Comparison of ENCODE assay signal across 11 cellular contexts in genomic region chr16:3170440-3171180, GRCh38. TPM values are rescaled to one million over a fixed set of nuclear protein-coding genes. Genes with fewer than 3 reads are reported as not detected.
DNase-seq lines count a peak whose midpoint lies in the region; ATAC-seq and TF ChIP-seq lines count a peak whose summit lies in the region.
"Had no signal": no experiment of that assay in that cellular context is flagged by ENCODE, and none has a peak within 500 bp of the region (broad histone marks: within the 10 kb centered on the region; RNA-seq: fewer than 3 reads in every experiment).

No MANE protein-coding gene starts in this region.

- H3K36me3 ChIP-seq in suprapubic skin, result no peaks in the 10 kb centered on the region
- H3K36me3 ChIP-seq: SJSA1 had no signal

- no peaks in the 10 kb centered on the region for H3K36me3 Mint-ChIP-seq in activated T-cell treated with anti-CD3 and anti-CD28 coated beads, Interleukin-2, amount 50 U/mL, for 4 hours (ENCODE audit: insufficient read depth)

- H3K4me3 ChIP-seq in suprapubic skin, result peak overlapping the region; percentile 17
- H3K4me3 ChIP-seq: SJSA1 had no signal

- H3K4me3 Mint-ChIP-seq in activated T-cell treated with anti-CD3 and anti-CD28 coated beads, Interleukin-2, amount 50 U/mL, for 4 hours, result peak overlapping the region; percentile 76

- ATAC-seq in activated T-cell treated with anti-CD3 and anti-CD28 coated beads, Interleukin-2, amount 50 U/mL, for 4 hours, result peak; percentile 7 to 12
- no peak for ATAC-seq in GM19035 (IDR thresholded peaks at IDR 0.05; ENCODE audit: unreplicated experiment)

- H3K4me1 ChIP-seq in suprapubic skin, result peaks cover 39% of the 10 kb centered on the region

- TF ChIP-seq CTCF in suprapubic skin (IDR thresholded peaks at IDR 0.05), result no peak

- H3K4me1 Mint-ChIP-seq in activated T-cell treated with anti-CD3 and anti-CD28 coated beads, Interleukin-2, amount 50 U/mL, for 4 hours (ENCODE audit: low read depth), result peaks cover 29% of the 10 kb centered on the region

- H3K27ac ChIP-seq in suprapubic skin, result no peak overlapping the region
- H3K27ac ChIP-seq: C4-2B, SJSA1 had no signal

- TF ChIP-seq POLR2A in suprapubic skin (IDR thresholded peaks at IDR 0.05), result no peak

- DNase-seq in activated effector memory CD4-positive, alpha-beta T cell treated with anti-CD3 and anti-CD28 coated beads, Interleukin-2, amount 50 U/mL, for 16 hours, result peak; percentile 68
- DNase-seq in activated effector memory CD4-positive, alpha-beta T cell treated with Interleukin-2 at 50 U/mL for 16 hours, result no peak
- DNase-seq in activated T-cell treated with anti-CD3 and anti-CD28 coated beads, Interleukin-2, amount 50 U/mL, for 4 hours, result no peak
- DNase-seq in iPS-NIHi11 (ENCODE audit: low spot score) (peak; percentile 34), suprapubic skin (ENCODE audit: low spot score in 2 of 2) (no peak), NCI-H345 treated with DMSO at 0.1 percent for 48 hours (lab: John Stamatoyannopoulos, UW; ENCODE audit: unreplicated experiment) (no peak)
- DNase-seq in activated CD4-positive, CD25-positive, alpha-beta regulatory T cell (lab: John Stamatoyannopoulos, UW), result no peak

- peaks cover 31% of the 10 kb centered on the region for H3K27me3 Mint-ChIP-seq in activated T-cell treated with anti-CD3 and anti-CD28 coated beads, Interleukin-2, amount 50 U/mL, for 4 hours (ENCODE audit: low read depth)

- H3K27me3 ChIP-seq in suprapubic skin, result peaks cover 77% of the 10 kb centered on the region

- WGBS in suprapubic skin, result 2% methylated on average over 40 of the region's 53 CpGs

- H3K9me3 ChIP-seq in suprapubic skin, result no peaks in the 10 kb centered on the region
- H3K9me3 ChIP-seq: SJSA1 had no signal

- H3K9me3 Mint-ChIP-seq in activated T-cell treated with anti-CD3 and anti-CD28 coated beads, Interleukin-2, amount 50 U/mL, for 4 hours, result no peaks in the 10 kb centered on the region

- no peak for TF ChIP-seq EP300 in suprapubic skin (IDR thresholded peaks at IDR 0.05)

RNA-seq across cellular contexts. Expression of gene OR1F1, which starts 17.4 kb away (rescaled TPM):
- not detected for total RNA-seq in activated T-cell treated with anti-CD3 and anti-CD28 coated beads, Interleukin-2, amount 50 U/mL, for 4 hours
- total RNA-seq in suprapubic skin, result not detected
- total RNA-seq: dermis microvascular lymphatic vessel endothelial cell, SJSA1 had no signal

RNA-seq across cellular contexts. Expression of gene ZNF213, which starts 35.8 kb away (rescaled TPM):
- total RNA-seq in activated T-cell treated with anti-CD3 and anti-CD28 coated beads, Interleukin-2, amount 50 U/mL, for 4 hours, result 10 to 100 TPM in 1 of 3 donors, 1 to 10 TPM in 2; 9.8 to 12.0 (median 9.9) TPM
- total RNA-seq in suprapubic skin, result 10 to 100 TPM; 14.0 to 18.0 (median 16.4) TPM

RNA-seq across cellular contexts. Expression of gene ZNF205, which starts 58.2 kb away (rescaled TPM):
- under 1 TPM in 2 of 3 donors, not detected in 1; 0.18 to 0.57 TPM for total RNA-seq in activated T-cell treated with anti-CD3 and anti-CD28 coated beads, Interleukin-2, amount 50 U/mL, for 4 hours
- 10 to 100 TPM; 18.3 to 22.5 (median 20.9) TPM for total RNA-seq in suprapubic skin

Comparison
In these comparisons a context has a peak if more than half of its experiments do, and no peak if none do; other contexts are left out.
1. DNase-seq: peak in activated effector memory CD4-positive, alpha-beta T cell treated with anti-CD3 and anti-CD28 coated beads, Interleukin-2, amount 50 U/mL, for 16 hours (single experiment) and iPS-NIHi11 (single experiment); none in activated effector memory CD4-positive, alpha-beta T cell treated with Interleukin-2 at 50 U/mL for 16 hours (single experiment), activated T-cell treated with anti-CD3 and anti-CD28 coated beads, Interleukin-2, amount 50 U/mL, for 4 hours (single experiment), suprapubic skin (0 of 2), activated CD4-positive, CD25-positive, alpha-beta regulatory T cell (0 of 4) and NCI-H345 treated with DMSO at 0.1 percent for 48 hours (single experiment).
2. RNA of gene ZNF205, which starts 58.2 kb away (total RNA-seq): 18.3 to 22.5 TPM in suprapubic skin; 0.18 to 0.57 TPM in activated T-cell treated with anti-CD3 and anti-CD28 coated beads, Interleukin-2, amount 50 U/mL, for 4 hours; every median in the first group is over 10 times any median in the second.